ENCODE assay signal across 8 cellular contexts in genomic region chr3:48446425-48447193, GRCh38. TPM values are rescaled to one million over a fixed set of nuclear protein-coding genes. Genes with fewer than 3 reads are reported as not detected.
A peak's percentile ranks its signal among the peaks of the same experiment; 100 is the strongest.
DNase-seq lines count a peak whose midpoint lies in the region; ATAC-seq and TF ChIP-seq lines count a peak whose summit lies in the region.

TSS of gene ATRIP (plus strand) at chr3:48446737. CDS start at chr3:48446846, 109 bp downstream.

- H3K9me3 Mint-ChIP-seq in nephron progenitor cell = no peaks in the 10 kb centered on the region
- no peaks in the 10 kb centered on the region for H3K9me3 Mint-ChIP-seq in stimulated activated naive CD8-positive, alpha-beta T cell treated with anti-CD3 and anti-CD28 coated beads, Interleukin-15, Interleukin-2, amounts not matched to agents 100 ng/mL and 50 ng/mL, for 24 hours

- H3K27me3 Mint-ChIP-seq in nephron progenitor cell (ENCODE audit: low read depth, poor library complexity) = no peaks in the 10 kb centered on the region
- no peaks in the 10 kb centered on the region for H3K27me3 Mint-ChIP-seq in stimulated activated naive CD8-positive, alpha-beta T cell treated with anti-CD3 and anti-CD28 coated beads, Interleukin-15, Interleukin-2, amounts not matched to agents 100 ng/mL and 50 ng/mL, for 24 hours

- H3K36me3 ChIP-seq in KOPT-K1 (ENCODE audit: insufficient read depth, low read length) = peaks cover 39% of the 10 kb centered on the region

- peaks cover 18% of the 10 kb centered on the region for H3K36me3 Mint-ChIP-seq in nephron progenitor cell (ENCODE audit: low read depth)
- H3K36me3 Mint-ChIP-seq in stimulated activated naive CD8-positive, alpha-beta T cell treated with anti-CD3 and anti-CD28 coated beads, Interleukin-15, Interleukin-2, amounts not matched to agents 100 ng/mL and 50 ng/mL, for 24 hours (ENCODE audit: low read depth) = peaks cover 59% of the 10 kb centered on the region

- TF ChIP-seq CTCF in fibroblast of pulmonary artery (IDR thresholded peaks at IDR 0.05; ENCODE audit: low read length, missing control alignments) (no peak), nephron progenitor cell (IDR thresholded peaks at IDR 0.05) (no peak)

- H3K27ac ChIP-seq in KOPT-K1 (ENCODE audit: low read depth, low read length, poor library complexity, severe bottlenecking) = peak within 1 kb of the TSS; percentile 68

- peaks cover 40% of the 10 kb centered on the region for H3K4me1 Mint-ChIP-seq in nephron progenitor cell
- H3K4me1 Mint-ChIP-seq in stimulated activated naive CD8-positive, alpha-beta T cell treated with anti-CD3 and anti-CD28 coated beads, Interleukin-15, Interleukin-2, amounts not matched to agents 100 ng/mL and 50 ng/mL, for 24 hours (ENCODE audit: low read depth) = peaks cover 50% of the 10 kb centered on the region

- ATAC-seq in GM21737 (IDR thresholded peaks at IDR 0.05; ENCODE audit: unreplicated experiment) = peak; percentile 79

- DNase-seq in Daoy (ENCODE audit: low read depth) (peak; percentile 91), SHP77 treated with DMSO at 0.1 percent for 48 hours (lab: John Stamatoyannopoulos, UW) (peak; percentile 53), fibroblast of pulmonary artery (ENCODE audit: low read depth) (peak; percentile 80), nephron progenitor cell (peak; percentile 94)
- DNase-seq in activated effector memory CD4-positive, alpha-beta T cell treated with Interleukin-2 at 50 U/mL for 16 hours = peak; percentile 80

- H3K4me3 ChIP-seq in fibroblast of pulmonary artery (replicated peaks; ENCODE audit: low read depth, low read length) = peak within 1 kb of the TSS; percentile 89

- H3K4me3 Mint-ChIP-seq in nephron progenitor cell = peak within 1 kb of the TSS; percentile 92
- H3K4me3 Mint-ChIP-seq in stimulated activated naive CD8-positive, alpha-beta T cell treated with anti-CD3 and anti-CD28 coated beads, Interleukin-15, Interleukin-2, amounts not matched to agents 100 ng/mL and 50 ng/mL, for 24 hours = peak within 1 kb of the TSS; percentile 100

- no peaks in the 10 kb centered on the region for H3K9me3 ChIP-seq in KOPT-K1 (ENCODE audit: insufficient read depth, low read length, poor library complexity, severe bottlenecking)

- peak within 1 kb of the TSS; percentile 91 for H3K27ac Mint-ChIP-seq in nephron progenitor cell
- peak within 1 kb of the TSS; percentile 95 for H3K27ac Mint-ChIP-seq in stimulated activated naive CD8-positive, alpha-beta T cell treated with anti-CD3 and anti-CD28 coated beads, Interleukin-15, Interleukin-2, amounts not matched to agents 100 ng/mL and 50 ng/mL, for 24 hours

RNA-seq across cellular contexts. Expression of gene ATRIP, which starts in this region (rescaled TPM):
- 6.4 and 7.6 TPM in 2 replicates for total RNA-seq in Daoy (2014; rRNA removed; shearing (Covaris generic))

Comparison
In these comparisons a context has a peak if more than half of its experiments do, and no peak if none do; other contexts are left out.
1. Peak in every context shown above with its lines: DNase-seq, ATAC-seq, H3K4me3 ChIP-seq and H3K27ac ChIP-seq.